Comparison of ENCODE assay signal across 31 cellular contexts in genomic region chr3:177807150-177807875, GRCh38.
A peak's percentile ranks its signal among the peaks of the same experiment; 100 is the strongest.
DNase-seq lines count a peak whose midpoint lies in the region; ATAC-seq and TF ChIP-seq lines count a peak whose summit lies in the region.
"Had no signal": no experiment of that assay in that cellular context is flagged by ENCODE, and none has a peak within 500 bp of the region (broad histone marks: within the 10 kb centered on the region; RNA-seq: fewer than 3 reads in every experiment).

No MANE protein-coding gene starts in this region.

- H3K9me3 Mint-ChIP-seq in chondrocyte (ENCODE audit: low read depth) = peaks cover 15% of the 10 kb centered on the region
- H3K9me3 Mint-ChIP-seq: activated CD4-positive, alpha-beta T cell treated with anti-CD3 and anti-CD28 coated beads, Interleukin-2, amount 10 ng/mL, durations not matched to agents 7 days and 5 days; activated T-cell treated with anti-CD3 and anti-CD28 coated beads, Interleukin-2, amount 50 U/mL, for 4 hours; CD8-positive, alpha-beta T cell; natural killer cell treated with Interleukin-12 subunit alpha and Interleukin-12 subunit beta and Interleukin-15 and Interleukin-18, amount 100 ng/mL, for 72 hours had no signal

- peak overlapping the region in 1 of 2 donors; percentile 40 for H3K27ac ChIP-seq in lung (ENCODE audit: low read depth in 1 of 2, low read length in 1 of 2)
- H3K27ac ChIP-seq: colonic mucosa, stomach, transverse colon, WERI-Rb-1 had no signal

- no peaks in the 10 kb centered on the region for H3K27me3 Mint-ChIP-seq in chondrocyte (ENCODE audit: low read depth)
- H3K27me3 Mint-ChIP-seq: activated CD4-positive, alpha-beta T cell treated with anti-CD3 and anti-CD28 coated beads, Interleukin-2, amount 10 ng/mL, durations not matched to agents 7 days and 5 days; natural killer cell treated with Interleukin-12 subunit alpha and Interleukin-12 subunit beta and Interleukin-15 and Interleukin-18, amount 100 ng/mL, for 72 hours had no signal

- H3K36me3 ChIP-seq in lung (ENCODE audit: control insufficient read depth in 2 of 2, insufficient read depth in 2 of 2, low read length in 2 of 2) (no peaks in the 10 kb centered on the region), BE2C (no peaks in the 10 kb centered on the region)
- H3K36me3 ChIP-seq: colonic mucosa, stomach, transverse colon, WERI-Rb-1 had no signal

- H3K36me3 Mint-ChIP-seq in chondrocyte (ENCODE audit: low read depth) = no peaks in the 10 kb centered on the region
- H3K36me3 Mint-ChIP-seq: brain; CD8-positive, alpha-beta T cell; IgD-negative memory B cell; natural killer cell treated with Interleukin-12 subunit alpha and Interleukin-12 subunit beta and Interleukin-15 and Interleukin-18, amount 100 ng/mL, for 72 hours had no signal

- no peak for TF ChIP-seq CTCF in chondrocyte (IDR thresholded peaks at IDR 0.05)
- no peak for TF ChIP-seq CTCF in lung (IDR thresholded peaks at IDR 0.05; ENCODE audit: control extremely low read depth, extremely low read depth)
- no peak for TF ChIP-seq CTCF in BE2C (IDR thresholded peaks at IDR 0.05; ENCODE audit: low read depth, low read length)

- H3K4me1 ChIP-seq in lung (ENCODE audit: control insufficient read depth in 2 of 2, insufficient read depth in 2 of 2, low read length in 2 of 2) (peaks cover 3% of the 10 kb centered on the region in 2 donors), BE2C (peaks cover 10% of the 10 kb centered on the region)
- H3K4me1 ChIP-seq: colonic mucosa had no signal

- peak overlapping the region; percentile 72 for H3K27ac Mint-ChIP-seq in chondrocyte (ENCODE audit: unreplicated experiment)
- H3K27ac Mint-ChIP-seq: activated CD4-positive, alpha-beta T cell treated with anti-CD3 and anti-CD28 coated beads, Interleukin-2, amount 10 ng/mL, durations not matched to agents 7 days and 5 days; CD8-positive, alpha-beta T cell; IgD-negative memory B cell; natural killer cell treated with Interleukin-12 subunit alpha and Interleukin-12 subunit beta and Interleukin-15 and Interleukin-18, amount 100 ng/mL, for 72 hours had no signal

- no peaks in the 10 kb centered on the region for H3K27me3 ChIP-seq in lung (ENCODE audit: control insufficient read depth, insufficient read depth)
- no peaks in the 10 kb centered on the region for H3K27me3 ChIP-seq in BE2C
- H3K27me3 ChIP-seq: colonic mucosa, stomach, transverse colon had no signal

- ATAC-seq in lung (ENCODE audit: insufficient read depth, low FRiP score) = peak; percentile 43
- ATAC-seq in HG02885 (IDR thresholded peaks at IDR 0.05; ENCODE audit: poor library complexity, unreplicated experiment) = no peak
- ATAC-seq: activated T-cell treated with anti-CD3 and anti-CD28 coated beads, Interleukin-2, amount 50 U/mL, for 4 hours; CD8-positive, alpha-beta T cell; esophagus mucosa; mucosa of descending colon; natural killer cell treated with Interleukin-12 subunit alpha and Interleukin-12 subunit beta and Interleukin-15 and Interleukin-18, amount 100 ng/mL, for 72 hours; PC-3 had no signal

- no peak overlapping the region for H3K4me3 Mint-ChIP-seq in chondrocyte (ENCODE audit: unreplicated experiment)
- H3K4me3 Mint-ChIP-seq: activated CD4-positive, alpha-beta T cell treated with anti-CD3 and anti-CD28 coated beads, Interleukin-2, amount 10 ng/mL, durations not matched to agents 7 days and 5 days; activated T-cell treated with anti-CD3 and anti-CD28 coated beads, Interleukin-2, amount 50 U/mL, for 4 hours; brain; CD8-positive, alpha-beta T cell; IgD-negative memory B cell; natural killer cell treated with Interleukin-12 subunit alpha and Interleukin-12 subunit beta and Interleukin-15 and Interleukin-18, amount 100 ng/mL, for 72 hours had no signal

- 78 to 86% methylated on average over 8 of the region's 8 CpGs for WGBS in lung, 2 donors

- H3K9me3 ChIP-seq in lung (ENCODE audit: control insufficient read depth in 2 of 2, insufficient read depth in 1 of 2, low read length in 1 of 2) = no peaks in the 10 kb centered on the region
- no peaks in the 10 kb centered on the region for H3K9me3 ChIP-seq in BE2C
- H3K9me3 ChIP-seq: colonic mucosa, mucosa of descending colon, stomach, transverse colon had no signal

- peaks cover 65% of the 10 kb centered on the region for H3K4me1 Mint-ChIP-seq in chondrocyte (ENCODE audit: low read depth)

- peak; percentile 73 for DNase-seq in LHCN-M2 (ENCODE audit: low read depth)
- DNase-seq in chondrocyte (ENCODE audit: low spot score) = no peak
- DNase-seq in lung (ENCODE audit: low spot score) = no peak
- no peak for DNase-seq in NCI-H2171 (lab: John Stamatoyannopoulos, UW)
- no peak for DNase-seq in AG08395 (ENCODE audit: low spot score)
- no peak for DNase-seq in BE2C
- DNase-seq: activated CD4-positive, alpha-beta T cell treated with anti-CD3 and anti-CD28 coated beads, Interleukin-2, amount 10 ng/mL, durations not matched to agents 7 days and 5 days; activated naive CD4-positive, alpha-beta T cell; activated T-cell treated with anti-CD3 and anti-CD28 coated beads, Interleukin-2, amount 50 U/mL, for 4 hours; CD8-positive, alpha-beta T cell; colonic mucosa; DMS153; foreskin melanocyte; mucosa of descending colon; NCI-H1105; NCI-H187 treated with DMSO at 0.1 percent for 48 hours; NCI-H524 treated with DMSO at 0.1 percent for 48 hours; NK-92 treated with Interleukin-12 subunit alpha and Interleukin-12 subunit beta, amount 100 ng/mL, for 24 hours; PC-3; SHP77 treated with DMSO at 0.1 percent for 48 hours; small intestine; stimulated activated CD4-positive, alpha-beta T cell treated with anti-CD3 and anti-CD28 coated beads, Interleukin-1b, Interleukin-23, amount 100 ng/mL, for 48 hours; stomach; T-helper 9 cell; transverse colon; WERI-Rb-1 had no signal

- H3K4me3 ChIP-seq in lung (no peak overlapping the region), BE2C (ENCODE audit: low read depth, low read length) (no peak overlapping the region)
- H3K4me3 ChIP-seq: colonic mucosa, mucosa of descending colon, stomach, transverse colon had no signal
